Comparison of ENCODE assay signal across 8 cellular contexts in the genomic region with DNA sequence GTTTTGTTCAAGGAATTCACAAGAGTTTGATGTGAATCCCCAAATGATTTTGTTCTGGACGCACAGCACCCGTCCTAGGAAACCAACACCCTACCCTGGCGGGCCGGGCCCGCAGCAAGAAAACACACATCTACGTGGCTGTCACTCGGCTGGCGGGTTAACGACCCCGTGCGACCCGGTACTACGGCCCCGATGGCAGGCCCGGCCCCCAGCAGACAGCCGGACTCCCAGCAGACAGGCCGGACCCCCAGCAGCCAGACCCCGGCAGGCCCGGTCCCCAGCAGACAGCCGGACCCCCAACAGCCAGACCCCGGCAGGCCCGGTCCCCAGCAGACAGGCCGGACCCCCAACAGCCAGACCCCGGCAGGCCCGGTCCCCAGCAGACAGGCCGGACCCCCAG. TPM values are rescaled to one million over a fixed set of nuclear protein-coding genes. Genes with fewer than 3 reads are reported as not detected.
DNase-seq lines count a peak whose midpoint lies in the region; ATAC-seq, FAIRE-seq and TF ChIP-seq lines count a peak whose summit lies in the region.
"Not testable (repeated sequence)": the region's sequence is repeated elsewhere in the genome, so short reads cannot be mapped to it uniquely, and the experiment has no call there.

No MANE protein-coding gene starts in this region.

- H3K9me3 ChIP-seq in WERI-Rb-1 (ENCODE audit: severe bottlenecking); GM12878 (replicated peaks; ENCODE audit: control insufficient read depth, insufficient read depth, low read length); esophagus muscularis mucosa; HepG2 (ENCODE audit: low read length); neutrophil; suprapubic skin: not testable (repeated sequence)

- H2AFZ ChIP-seq in GM12878 (ENCODE audit: control insufficient read depth, low read depth, low read length); HepG2 (ENCODE audit: low read length): not testable (repeated sequence)

- H3K79me2 ChIP-seq in GM12878 (ENCODE audit: control insufficient read depth, insufficient read depth, low read length) (peaks cover 45% of the 10 kb centered on the region), HepG2 (ENCODE audit: insufficient read depth, low read length) (peaks cover 53% of the 10 kb centered on the region)

- peaks cover 17 to 21% (median 20%) of the 10 kb centered on the region in 3 donors for H3K4me1 Mint-ChIP-seq in IgD-negative memory B cell

- POLR2A ChIA-PET in GM12878 (lab: Charles Lee) (interaction anchor here (1.2 to 3.2 kb wide), 7 partner anchors 7 to 74 kb away, joined by 3 to 11 read pairs (median 6); a partner anchor contains a TSS), HepG2 (lab: Yijun Ruan, JAX) (interaction anchor here (0.6 to 4.4 kb wide), 4 partner anchors 13 to 183 kb away, joined by 3 to 116 read pairs (median 45); a partner anchor contains a TSS)

- H4K20me1 ChIP-seq in GM12878 (ENCODE audit: control insufficient read depth, insufficient read depth); HepG2 (ENCODE audit: insufficient read depth, low read length): not testable (repeated sequence)

- 11% methylated on average over 24 of the region's 26 CpGs for WGBS in GM12878 (ENCODE audit: insufficient coverage, insufficient replicate concordance, low lambda C conversion rate, missing lambda C conversion rate)
- WGBS in esophagus muscularis mucosa = 12% methylated on average over 14 of the region's 26 CpGs
- 0% methylated on average over 4 of the region's 26 CpGs for WGBS in HepG2 (ENCODE audit: low lambda C conversion rate)
- 18% methylated on average over 13 of the region's 26 CpGs for WGBS in suprapubic skin

- not testable (repeated sequence) for H3K36me3 Mint-ChIP-seq in IgD-negative memory B cell

- H3K4me3 ChIP-seq in WERI-Rb-1 (ENCODE audit: low read depth, low read length) (peak overlapping the region; percentile 76), GM12878 (peak overlapping the region; percentile 99), esophagus muscularis mucosa (peak overlapping the region; percentile 70 to 93 (median 86)), HepG2 (replicated peaks in 1 of 3; ENCODE audit: insufficient read depth in 1 of 3, low read depth in 2 of 3, low read length in 3 of 3) (peak overlapping the region; percentile 73 to 100 (median 95)), neutrophil (ENCODE audit: low read depth in 1 of 2, low read length in 1 of 2) (peak overlapping the region; percentile 72 to 90), suprapubic skin (peak overlapping the region; percentile 84)

- H3K9me3 Mint-ChIP-seq in IgD-negative memory B cell = not testable (repeated sequence)

- CTCF ChIA-PET in GM12878 (lab: Yijun Ruan, JAX) = interaction anchor here (1.3 to 6.5 kb wide), 3 partner anchors 9 to 73 kb away, joined by 3 to 32 read pairs (median 5); no protein-coding TSS in a partner anchor
- CTCF ChIA-PET in HepG2 (lab: Yijun Ruan, JAX; ENCODE audit: low intra/inter-chr PET ratio, low total read pairs) = not testable (repeated sequence)

- not testable (repeated sequence) for DNase-seq in WERI-Rb-1; GM12878 (ENCODE audit: low read depth, low spot score); esophagus muscularis mucosa (ENCODE audit: extremely low spot score); HepG2 (ENCODE audit: low spot score); suprapubic skin (ENCODE audit: low spot score in 2 of 2)

- SMC1A ChIA-PET in GM12878 (lab: Charles Lee; ENCODE audit: uncharacterized antibody, unreplicated experiment) = not testable (repeated sequence)

- H3K27me3 ChIP-seq in WERI-Rb-1 (ENCODE audit: insufficient read depth, low read depth, severe bottlenecking); GM12878 (replicated peaks in 1 of 2; ENCODE audit: control insufficient read depth in 2 of 2, insufficient read depth in 2 of 2, low read length in 1 of 2); esophagus muscularis mucosa; HepG2 (ENCODE audit: control insufficient read depth in 1 of 2, insufficient read depth in 2 of 2, low read length in 2 of 2); neutrophil; suprapubic skin: not testable (repeated sequence)

- not testable (repeated sequence) for ATAC-seq in GM12878, HepG2

- H3K9ac ChIP-seq in GM12878 (ENCODE audit: control insufficient read depth, insufficient read depth, low read length) (peak overlapping the region; percentile 83), HepG2 (ENCODE audit: insufficient read depth, low read depth, low read length) (peak overlapping the region; percentile 97)

- peak overlapping the region in 1 of 3 donors; percentile 20 for H3K27ac Mint-ChIP-seq in IgD-negative memory B cell

- H3K4me3 Mint-ChIP-seq in IgD-negative memory B cell = peak overlapping the region; percentile 75 to 93 (median 86)

- not testable (repeated sequence) for H3K27me3 Mint-ChIP-seq in IgD-negative memory B cell

- H3K4me1 ChIP-seq in GM12878 (ENCODE audit: control insufficient read depth, insufficient read depth, low read length) = not testable (repeated sequence)
- H3K4me1 ChIP-seq in esophagus muscularis mucosa (peaks cover 23 to 36% (median 29%) of the 10 kb centered on the region in 4 donors), HepG2 (ENCODE audit: insufficient read depth, low read length) (peaks cover 53% of the 10 kb centered on the region), neutrophil (ENCODE audit: control insufficient read depth in 1 of 2, insufficient read depth in 1 of 2, low read depth in 1 of 2, low read length in 1 of 2) (peaks cover 33 to 35% of the 10 kb centered on the region in 2 experiments), suprapubic skin (peaks cover 27% of the 10 kb centered on the region)

- TF ChIP-seq CTCF in C4-2B (conservative IDR thresholded peaks at IDR 0.05); WERI-Rb-1 (IDR thresholded peaks at IDR 0.05; ENCODE audit: low read depth, low read length); GM12878 (IDR thresholded peaks at IDR 0.05 in 2 of 3, conservative IDR thresholded peaks at IDR 0.05 in 1 of 3; ENCODE audit: control insufficient read depth in 2 of 3, extremely low read depth in 1 of 3, insufficient read depth in 1 of 3, low read depth in 3 of 3, low read length in 3 of 3); esophagus muscularis mucosa (IDR thresholded peaks at IDR 0.05); HepG2 (CRISPR knock-in tag; IDR thresholded peaks at IDR 0.05); neutrophil (IDR thresholded peaks at IDR 0.05); suprapubic skin (IDR thresholded peaks at IDR 0.05): not testable (repeated sequence)

- not testable (repeated sequence) for TF ChIP-seq EP300 in GM12878 (IDR thresholded peaks at IDR 0.05; ENCODE audit: borderline replicate concordance in 1 of 2, control insufficient read depth in 1 of 2, low read depth in 2 of 2, low read length in 2 of 2); esophagus muscularis mucosa (IDR thresholded peaks at IDR 0.05); HepG2 (IDR thresholded peaks at IDR 0.05; ENCODE audit: low read depth in 2 of 2, low read length in 2 of 2); HepG2 (CRISPR knock-in tag; IDR thresholded peaks at IDR 0.05; ENCODE audit: borderline replicate concordance); suprapubic skin (IDR thresholded peaks at IDR 0.05)

- H3K4me2 ChIP-seq in GM12878 (ENCODE audit: control insufficient read depth, insufficient read depth) (peak overlapping the region; percentile 19; the same call in 1 of the 2 replicates), HepG2 (ENCODE audit: low read depth, low read length) (peak overlapping the region; percentile 92)

- not testable (repeated sequence) for TF ChIP-seq RAD21 in GM12878 (IDR thresholded peaks at IDR 0.05; ENCODE audit: insufficient read depth, low read depth, low read length); HepG2 (CRISPR knock-in tag; IDR thresholded peaks at IDR 0.05)

- in situ Hi-C loops in GM12878 (cut with MboI); HepG2 (cut with HindIII; ENCODE audit: extremely low pct_ligation_motif_present, low pct_unique_long_range_greater_than_20kb): not testable (repeated sequence)

- RAD21 ChIA-PET in GM12878 (lab: Charles Lee; ENCODE audit: unreplicated experiment) = interaction anchor here (1.6 kb wide), 1 partner anchor 73 kb away, joined by 4 read pairs; no protein-coding TSS in a partner anchor

- peak overlapping the region; percentile 95; the same call in 1 of the 2 replicates for H3K27ac ChIP-seq in C4-2B
- not testable (repeated sequence) for H3K27ac ChIP-seq in WERI-Rb-1, suprapubic skin
- peak overlapping the region; percentile 58 for H3K27ac ChIP-seq in GM12878 (ENCODE audit: control insufficient read depth, insufficient read depth)
- H3K27ac ChIP-seq in esophagus muscularis mucosa (replicated peaks in 1 of 4) = peak overlapping the region; percentile 20 to 98 (median 72)
- H3K27ac ChIP-seq in HepG2 (ENCODE audit: extremely low read length, insufficient read depth, low read length) = peak overlapping the region; percentile 92
- H3K27ac ChIP-seq in neutrophil = peak overlapping the region; percentile 52

- peaks cover 31% of the 10 kb centered on the region for H3K36me3 ChIP-seq in WERI-Rb-1
- H3K36me3 ChIP-seq in GM12878 (ENCODE audit: control insufficient read depth in 2 of 2, insufficient read depth in 2 of 2, low read length in 1 of 2) = peaks cover 4 to 15% of the 10 kb centered on the region in 2 experiments
- peaks cover 16 to 57% (median 51%) of the 10 kb centered on the region in 4 donors for H3K36me3 ChIP-seq in esophagus muscularis mucosa
- peaks cover 10 to 24% of the 10 kb centered on the region in 2 experiments for H3K36me3 ChIP-seq in HepG2 (replicated peaks in 1 of 2; ENCODE audit: control insufficient read depth in 1 of 2, insufficient read depth in 2 of 2, low read length in 2 of 2)
- H3K36me3 ChIP-seq in neutrophil = peaks cover 38% of the 10 kb centered on the region
- H3K36me3 ChIP-seq in suprapubic skin = peaks cover 42% of the 10 kb centered on the region

- BruUV-seq in GM12878 (replicated peaks; lab: Mats Ljungman, UMichigan); HepG2 (replicated peaks; lab: Mats Ljungman, UMichigan): not testable (repeated sequence)

- not testable (repeated sequence) for FAIRE-seq in GM12878 (lab: Jason Lieb, UNC); HepG2 (lab: Jason Lieb, UNC)

- not testable (repeated sequence) for TF ChIP-seq POLR2A in GM12878 (IDR thresholded peaks at IDR 0.05; ENCODE audit: low read depth, low read length); esophagus muscularis mucosa (IDR thresholded peaks at IDR 0.05; ENCODE audit: low read depth); HepG2 (IDR thresholded peaks at IDR 0.05; ENCODE audit: insufficient read depth in 1 of 2, low read depth in 2 of 2, low read length in 2 of 2); suprapubic skin (IDR thresholded peaks at IDR 0.05)

- intact Hi-C loops in GM12878 (cut with micrococcal nuclease; ENCODE audit: unreplicated experiment); esophagus muscularis mucosa (cut with DNase I); HepG2 (cut with micrococcal nuclease; ENCODE audit: unreplicated experiment): not testable (repeated sequence)

RNA-seq across cellular contexts. Expression of a gene that starts 0.8 kb away (rescaled TPM):
- polyA plus RNA-seq in IgD-negative memory B cell (51.1 TPM), GM12878 (2011; rRNA removed) (30.8 and 32.5 TPM in 2 replicates), GM12878 (2014; fragmentation: Illumina TruSeq; extraction: Trizol) (14.1 and 17.2 TPM in 2 replicates), GM12878 (2014; fragmentation: Nextera tagmentation; extraction: Ambion mirVana) (10 to 100 TPM; 34.9 to 39.9 TPM), GM12878 (2014; rRNA removed) (19.8 and 23.1 TPM in 2 replicates), GM12878 (2016; fragmentation: Nextera tagmentation; extraction: Ambion mirVana) (10 to 100 TPM; 21.7 to 23.1 TPM), HepG2 (2011; rRNA removed) (153 and 155 TPM in 2 replicates)
- 22.3 and 26.6 TPM in 2 replicates for total RNA-seq in GM12878 (2013; cell fraction: nucleolus; rRNA removed)
- total RNA-seq in GM12878 (2014; rRNA removed) (15.4 and 19.4 TPM in 2 replicates), GM12878 (2014; rRNA removed; fragmentation: Illumina TruSeq; extraction: Trizol) (16.0 and 17.6 TPM in 2 replicates), GM12878 (2021) (14.8 and 16.7 TPM in 2 replicates), esophagus muscularis mucosa (10 to 100 TPM; 24.3 to 27.5 (median 25.5) TPM), HepG2 (2016; rRNA removed; fragmentation: Illumina TruSeq; extraction: Trizol) (140 and 171 TPM in 2 replicates), suprapubic skin (10 to 100 TPM; 17.8 to 27.0 (median 22.3) TPM)
- polyA plus RNA-seq in GM12878 (2011; ENCODE audit: low read depth) = 28.4 TPM
- 27.5 TPM in 2 replicates for polyA plus RNA-seq in GM12878 (2011; cell fraction: cytosol; rRNA removed)
- polyA plus RNA-seq in GM12878 (2011; cell fraction: nucleus; rRNA removed) = 22.1 and 26.6 TPM in 2 replicates
- 28.4 and 35.3 TPM in 2 replicates for polyA plus RNA-seq in GM12878 (2012)
- polyA minus RNA-seq in GM12878 (2011; rRNA and poly(A)+ RNA removed) = 12.7 and 16.2 TPM in 2 replicates
- polyA minus RNA-seq in GM12878 (2011; cell fraction: cytosol; rRNA and poly(A)+ RNA removed) = 5.8 and 9.6 TPM in 2 replicates
- 15.6 and 20.4 TPM in 2 replicates for polyA minus RNA-seq in GM12878 (2011; cell fraction: nucleus; rRNA and poly(A)+ RNA removed)
- 81.0 and 93.7 TPM in 2 replicates for total RNA-seq in HepG2 (2016; cell fraction: cytosol; rRNA removed; fragmentation: Illumina TruSeq; extraction: Trizol; ENCODE audit: low read depth)
- 144 and 177 TPM in 2 replicates for total RNA-seq in HepG2 (2016; cell fraction: insoluble cytoplasmic fraction; rRNA removed; fragmentation: Illumina TruSeq; extraction: Trizol)
- total RNA-seq in HepG2 (2016; cell fraction: membrane; rRNA removed; fragmentation: Illumina TruSeq; extraction: Trizol) = 105 and 123 TPM in 2 replicates
- 76.5 and 85.9 TPM in 2 replicates for total RNA-seq in HepG2 (2016; cell fraction: nucleus; rRNA removed; fragmentation: Illumina TruSeq; extraction: Trizol)
- 116 and 139 TPM in 2 replicates for polyA plus RNA-seq in HepG2 (2011; cell fraction: cytosol; rRNA removed)
- polyA plus RNA-seq in HepG2 (2011; cell fraction: nucleus; rRNA removed) = 105 and 133 TPM in 2 replicates
- polyA plus RNA-seq in HepG2 (2012) = 91.5 and 117 TPM in 2 replicates
- polyA plus RNA-seq in HepG2 (2016; cell fraction: cytosol; fragmentation: Illumina TruSeq; extraction: Trizol; ENCODE audit: low read depth) = 71.0 and 75.6 TPM in 2 replicates
- 158 and 167 TPM in 2 replicates for polyA plus RNA-seq in HepG2 (2016; cell fraction: insoluble cytoplasmic fraction; fragmentation: Illumina TruSeq; extraction: Trizol; ENCODE audit: low read depth)
- polyA plus RNA-seq in HepG2 (2016; cell fraction: membrane; fragmentation: Illumina TruSeq; extraction: Trizol; ENCODE audit: low read depth) = 89.5 and 100 TPM in 2 replicates
- polyA plus RNA-seq in HepG2 (2016; cell fraction: nucleus; fragmentation: Illumina TruSeq; extraction: Trizol; ENCODE audit: insufficient read depth, low read depth) = 146 and 157 TPM in 2 replicates
- 24.9 and 155 TPM in 2 replicates for polyA minus RNA-seq in HepG2 (2011; rRNA and poly(A)+ RNA removed; ENCODE audit: low replicate concordance)
- 40.2 and 55.3 TPM in 2 replicates for polyA minus RNA-seq in HepG2 (2011; cell fraction: cytosol; rRNA and poly(A)+ RNA removed)
- polyA minus RNA-seq in HepG2 (2011; cell fraction: nucleus; rRNA and poly(A)+ RNA removed) = 50.2 and 66.8 TPM in 2 replicates
